Comparison of ENCODE assay signal across 31 cellular contexts in genomic region chr13:27065582-27065981, GRCh38.
DNase-seq lines count a peak whose midpoint lies in the region; ATAC-seq, FAIRE-seq and TF ChIP-seq lines count a peak whose summit lies in the region.
"Had no signal": no experiment of that assay in that cellular context is flagged by ENCODE, and none has a peak within 500 bp of the region (broad histone marks: within the 10 kb centered on the region; RNA-seq: fewer than 3 reads in every experiment).

No MANE protein-coding gene starts in this region.

- no peak for TF ChIP-seq CTCF in natural killer cell (IDR thresholded peaks at IDR 0.05)

- H3K27me3 Mint-ChIP-seq in natural killer cell treated with Interleukin-12 subunit alpha and Interleukin-12 subunit beta and Interleukin-15 and Interleukin-18, amount 100 ng/mL, for 72 hours, result no peaks in the 10 kb centered on the region
- H3K27me3 Mint-ChIP-seq in natural killer cell (ENCODE audit: low read depth in 2 of 2), result no peaks in the 10 kb centered on the region
- H3K27me3 Mint-ChIP-seq in activated T-helper 17 cell treated with anti-CD3 and anti-CD28 coated beads, Interleukin-2, amount 50 U/mL, for 72 hours, result no peaks in the 10 kb centered on the region
- H3K27me3 Mint-ChIP-seq in memory B cell, result no peaks in the 10 kb centered on the region
- H3K27me3 Mint-ChIP-seq: CD4-positive, alpha-beta memory T cell had no signal

- H3K4me1 Mint-ChIP-seq in natural killer cell treated with Interleukin-12 subunit alpha and Interleukin-12 subunit beta and Interleukin-15 and Interleukin-18, amount 100 ng/mL, for 72 hours (ENCODE audit: low read depth in 2 of 2), result peaks cover 4 to 9% of the 10 kb centered on the region in 2 donors
- H3K4me1 Mint-ChIP-seq in natural killer cell (no peaks in the 10 kb centered on the region), memory B cell (peaks cover 7% of the 10 kb centered on the region)
- H3K4me1 Mint-ChIP-seq in activated T-helper 17 cell treated with anti-CD3 and anti-CD28 coated beads, Interleukin-2, amount 50 U/mL, for 72 hours, result peaks cover 10% of the 10 kb centered on the region

- H3K27ac Mint-ChIP-seq in natural killer cell treated with Interleukin-12 subunit alpha and Interleukin-12 subunit beta and Interleukin-15 and Interleukin-18, amount 100 ng/mL, for 72 hours, result peak overlapping the region; percentile 4 to 15
- no peak overlapping the region for H3K27ac Mint-ChIP-seq in natural killer cell
- peak overlapping the region; percentile 22 for H3K27ac Mint-ChIP-seq in activated T-helper 17 cell treated with anti-CD3 and anti-CD28 coated beads, Interleukin-2, amount 50 U/mL, for 72 hours
- peak overlapping the region; percentile 36 for H3K27ac Mint-ChIP-seq in memory B cell
- H3K27ac Mint-ChIP-seq: GM23338 had no signal

- no peaks in the 10 kb centered on the region for H3K4me1 ChIP-seq in small intestine (ENCODE audit: control insufficient read depth in 2 of 2, insufficient read depth in 1 of 2, low read depth in 1 of 2, low read length in 1 of 2)
- H3K4me1 ChIP-seq: BLaER1 treated with 17β-estradiol and CSF1 and Interleukin-3, amounts not matched to agents 10 nM and 100 nM; SJSA1 had no signal

- no peak for FAIRE-seq in small intestine (lab: Jason Lieb, UNC)
- FAIRE-seq: A549, G401.6, HTR-8/SVneo had no signal

- H3K36me3 ChIP-seq in small intestine (ENCODE audit: control insufficient read depth in 2 of 2, insufficient read depth in 2 of 2, low read length in 2 of 2), result peaks cover 2 to 8% of the 10 kb centered on the region in 2 donors
- H3K36me3 ChIP-seq: SJSA1 had no signal

- no peak overlapping the region for H3K4me3 ChIP-seq in small intestine (ENCODE audit: low read depth in 1 of 2, low read length in 2 of 2)
- H3K4me3 ChIP-seq: A549; BLaER1 treated with 17β-estradiol and CSF1 and Interleukin-3, amounts not matched to agents 10 nM and 100 nM; GM23338; HAP-1; MG63; SJSA1 had no signal

- H3K36me3 Mint-ChIP-seq in natural killer cell treated with Interleukin-12 subunit alpha and Interleukin-12 subunit beta and Interleukin-15 and Interleukin-18, amount 100 ng/mL, for 72 hours, result peaks cover 38% of the 10 kb centered on the region
- H3K36me3 Mint-ChIP-seq in natural killer cell (no peaks in the 10 kb centered on the region), memory B cell (peaks cover 24% of the 10 kb centered on the region)
- peaks cover 63% of the 10 kb centered on the region for H3K36me3 Mint-ChIP-seq in activated T-helper 17 cell treated with anti-CD3 and anti-CD28 coated beads, Interleukin-2, amount 50 U/mL, for 72 hours (ENCODE audit: low read depth)

- no peak overlapping the region for H3K27ac ChIP-seq in small intestine (ENCODE audit: low read depth in 1 of 2, low read length in 1 of 2)
- H3K27ac ChIP-seq: A549; BLaER1 treated with 17β-estradiol and CSF1 and Interleukin-3, amounts not matched to agents 10 nM and 100 nM; SJSA1 had no signal

- no peaks in the 10 kb centered on the region for H3K27me3 ChIP-seq in small intestine (ENCODE audit: control insufficient read depth in 2 of 2, insufficient read depth in 2 of 2, low read length in 2 of 2)
- H3K27me3 ChIP-seq: BLaER1 treated with 17β-estradiol and CSF1 and Interleukin-3, amounts not matched to agents 10 nM and 100 nM; MG63; SJSA1 had no signal

- intact Hi-C loops in natural killer cell (cut with micrococcal nuclease), result no loop called here

- no peak for ATAC-seq in natural killer cell treated with Interleukin-12 subunit alpha and Interleukin-12 subunit beta and Interleukin-15 and Interleukin-18, amount 100 ng/mL, for 72 hours
- no peak for ATAC-seq in natural killer cell
- ATAC-seq in activated T-helper 17 cell treated with anti-CD3 and anti-CD28 coated beads, Interleukin-2, amount 50 U/mL, for 72 hours (replicated peaks), result no peak
- no peak for ATAC-seq in memory B cell (ENCODE audit: low read depth)
- ATAC-seq in GM19463 (IDR thresholded peaks at IDR 0.05; ENCODE audit: unreplicated experiment), result no peak
- ATAC-seq: A549, GM23338, PC-3, Right ventricle myocardium inferior had no signal

- no peak overlapping the region for H3K4me3 Mint-ChIP-seq in natural killer cell treated with Interleukin-12 subunit alpha and Interleukin-12 subunit beta and Interleukin-15 and Interleukin-18, amount 100 ng/mL, for 72 hours
- H3K4me3 Mint-ChIP-seq in natural killer cell (no peak overlapping the region), memory B cell (no peak overlapping the region)
- H3K4me3 Mint-ChIP-seq in activated T-helper 17 cell treated with anti-CD3 and anti-CD28 coated beads, Interleukin-2, amount 50 U/mL, for 72 hours, result no peak overlapping the region
- H3K4me3 Mint-ChIP-seq: CD4-positive, alpha-beta memory T cell; GM23338 had no signal

- H3K9me3 Mint-ChIP-seq in natural killer cell treated with Interleukin-12 subunit alpha and Interleukin-12 subunit beta and Interleukin-15 and Interleukin-18, amount 100 ng/mL, for 72 hours, result no peaks in the 10 kb centered on the region
- H3K9me3 Mint-ChIP-seq in natural killer cell (no peaks in the 10 kb centered on the region), memory B cell (peaks cover 2% of the 10 kb centered on the region)
- no peaks in the 10 kb centered on the region for H3K9me3 Mint-ChIP-seq in activated T-helper 17 cell treated with anti-CD3 and anti-CD28 coated beads, Interleukin-2, amount 50 U/mL, for 72 hours

- DNase-seq in natural killer cell treated with Interleukin-12 subunit alpha and Interleukin-12 subunit beta and Interleukin-15 and Interleukin-18, amount 100 ng/mL, for 72 hours (ENCODE audit: low spot score), result no peak
- DNase-seq in natural killer cell (no peak), memory B cell (ENCODE audit: low spot score in 2 of 2) (no peak), activated gamma-delta T cell treated with Interleukin-2 at 50 U/mL for 16 hours (no peak), small intestine (no peak)
- DNase-seq: AML-193; CD4-positive, alpha-beta memory T cell; COR-L47; DMS53; IMR-90; KG1; MG63; NCI-H1105 treated with DMSO at 0.1 percent for 48 hours; NCI-H146; NCI-H1930; NCI-H2171; NCI-H226; NCI-H524; NCI-H82; NK-92 treated with Interleukin-12 subunit alpha and Interleukin-12 subunit beta, amount 100 ng/mL, for 24 hours; PC-3 had no signal

- H3K9me3 ChIP-seq in small intestine (ENCODE audit: control insufficient read depth, low read depth), result no peaks in the 10 kb centered on the region
- H3K9me3 ChIP-seq: HAP-1, MG63 had no signal

Comparison
In these comparisons a context has a peak if more than half of its experiments do, and no peak if none do; other contexts are left out.
1. H3K27ac Mint-ChIP-seq: peak in natural killer cell treated with Interleukin-12 subunit alpha and Interleukin-12 subunit beta and Interleukin-15 and Interleukin-18, amount 100 ng/mL, for 72 hours (2 of 2), activated T-helper 17 cell treated with anti-CD3 and anti-CD28 coated beads, Interleukin-2, amount 50 U/mL, for 72 hours (single experiment) and memory B cell (single experiment); none in natural killer cell (0 of 2).